Comparison of ENCODE assay signal across 27 cellular contexts in the genomic region with DNA sequence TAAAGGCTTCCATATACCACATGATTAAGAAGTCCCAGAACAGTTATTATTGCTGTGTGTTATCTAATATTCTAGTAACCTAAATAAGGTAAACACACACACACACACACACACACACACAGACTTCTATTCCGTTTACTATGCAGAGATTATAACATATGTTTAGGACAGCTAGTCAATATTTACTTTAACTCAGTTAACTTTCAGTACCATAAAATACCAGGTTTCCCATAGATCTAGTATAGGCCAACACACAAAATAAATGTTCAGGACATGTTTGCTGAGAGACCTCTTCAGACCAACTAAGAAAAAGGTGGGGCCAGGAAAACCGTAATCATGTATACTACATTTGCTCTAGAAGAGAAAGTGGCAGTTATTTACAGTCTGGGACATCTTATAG.
"Had no signal": no experiment of that assay in that cellular context is flagged by ENCODE, and none has a peak within 500 bp of the region (broad histone marks: within the 10 kb centered on the region; RNA-seq: fewer than 3 reads in every experiment).

No MANE protein-coding gene starts in this region.

- H3K9me3 Mint-ChIP-seq: dendritic cell treated with granulocyte-macrophage colony-stimulating factor and Interleukin-4, amounts not matched to agents 40 ng/mL and 50 ng/mL, for 4 days; effector memory CD8-positive, alpha-beta T cell had no signal

- H3K27ac ChIP-seq: colonic mucosa, dorsolateral prefrontal cortex, epithelial cell of prostate, esophagus muscularis mucosa, esophagus squamous epithelium, foreskin keratinocyte, gastrocnemius medialis, gastroesophageal sphincter, heart left ventricle, heart right ventricle had no signal

- H3K27me3 Mint-ChIP-seq: dendritic cell treated with granulocyte-macrophage colony-stimulating factor and Interleukin-4, amounts not matched to agents 40 ng/mL and 50 ng/mL, for 4 days; effector memory CD8-positive, alpha-beta T cell had no signal

- H3K36me3 ChIP-seq: colonic mucosa, esophagus muscularis mucosa, esophagus squamous epithelium, gastrocnemius medialis, gastroesophageal sphincter, heart left ventricle, heart right ventricle had no signal

- H3K4me3 ChIP-seq: colonic mucosa, dorsolateral prefrontal cortex, esophagus muscularis mucosa, esophagus squamous epithelium, gastrocnemius medialis, gastroesophageal sphincter, heart left ventricle, heart right ventricle had no signal

- H3K4me1 ChIP-seq: colonic mucosa, esophagus muscularis mucosa, esophagus squamous epithelium, foreskin keratinocyte, gastrocnemius medialis, gastroesophageal sphincter, heart left ventricle, heart right ventricle had no signal

- FAIRE-seq: colon, endometrium, endothelial cell of umbilical vein, frontal cortex had no signal

- H3K27ac Mint-ChIP-seq: dendritic cell treated with granulocyte-macrophage colony-stimulating factor and Interleukin-4, amounts not matched to agents 40 ng/mL and 50 ng/mL, for 4 days; effector memory CD8-positive, alpha-beta T cell; endodermal cell had no signal

- ATAC-seq: effector memory CD8-positive, alpha-beta T cell; esophagus mucosa; foreskin keratinocyte; gastrocnemius medialis; gastroesophageal sphincter; heart left ventricle; heart right ventricle had no signal

- H3K9me3 ChIP-seq: colonic mucosa, esophagus muscularis mucosa, esophagus squamous epithelium, gastrocnemius medialis, gastroesophageal sphincter had no signal

- DNase-seq: colonic mucosa; cortex of kidney; dermis blood vessel endothelial cell; dorsolateral prefrontal cortex; effector CD4-positive, alpha-beta T cell; effector CD8-positive, alpha-beta T cell; effector memory CD4-positive, alpha-beta T cell; effector memory CD8-positive, alpha-beta T cell; endodermal cell; erythroblast; esophagus squamous epithelium; foreskin fibroblast; foreskin keratinocyte; gastrocnemius medialis; glutamatergic neuron; head of caudate nucleus; heart left ventricle; heart right ventricle had no signal

- H3K4me1 Mint-ChIP-seq: endodermal cell had no signal

- H3K4me3 Mint-ChIP-seq: dendritic cell treated with granulocyte-macrophage colony-stimulating factor and Interleukin-4, amounts not matched to agents 40 ng/mL and 50 ng/mL, for 4 days; effector memory CD8-positive, alpha-beta T cell; endodermal cell had no signal
